Comparison of ENCODE assay signal across 12 cellular contexts in genomic region chr16:87836844-87837581, GRCh38. TPM values are rescaled to one million over a fixed set of nuclear protein-coding genes. Genes with fewer than 3 reads are reported as not detected.
A peak's percentile ranks its signal among the peaks of the same experiment; 100 is the strongest.
DNase-seq lines count a peak whose midpoint lies in the region; ATAC-seq and TF ChIP-seq lines count a peak whose summit lies in the region.
"Had no signal": no experiment of that assay in that cellular context is flagged by ENCODE, and none has a peak within 500 bp of the region (broad histone marks: within the 10 kb centered on the region; RNA-seq: fewer than 3 reads in every experiment).

No MANE protein-coding gene starts in this region.

- H3K4me3 ChIP-seq in HEK293 (ENCODE audit: low read depth, low read length) = no peak overlapping the region
- no peak overlapping the region for H3K4me3 ChIP-seq in gastroesophageal sphincter
- H3K4me3 ChIP-seq in osteoblast (ENCODE audit: insufficient read depth, low read length) = no peak overlapping the region

- ATAC-seq in gastroesophageal sphincter (peak; percentile 65), HG02973 (IDR thresholded peaks at IDR 0.05; ENCODE audit: unreplicated experiment) (no peak)
- ATAC-seq: WTC11 had no signal

- POLR2A ChIA-PET in HEK293 (lab: Yijun Ruan, JAX) = no interaction called here

- CTCF ChIA-PET in HEK293 (lab: Yijun Ruan, JAX) = interaction anchor here (1.7 kb wide), 1 partner anchor 13 kb away, joined by 12 read pairs; no protein-coding TSS in a partner anchor

- H3K4me1 ChIP-seq in HEK293 (ENCODE audit: control insufficient read depth, insufficient read depth, low read length) = no peaks in the 10 kb centered on the region
- H3K4me1 ChIP-seq in gastroesophageal sphincter = peaks cover 0 to 10% (median 0%) of the 10 kb centered on the region in 3 donors
- H3K4me1 ChIP-seq in osteoblast (ENCODE audit: insufficient read depth, low read length) = no peaks in the 10 kb centered on the region

- no peak overlapping the region for H2AFZ ChIP-seq in osteoblast (ENCODE audit: low read length)

- H3K36me3 ChIP-seq in HEK293 (ENCODE audit: control insufficient read depth in 2 of 2, insufficient read depth in 1 of 2, low read length in 2 of 2) (peaks cover 0 to 84% of the 10 kb centered on the region in 2 experiments; a peak in 2 of 3 replicates), gastroesophageal sphincter (peaks cover 0 to 88% of the 10 kb centered on the region in 2 donors), osteoblast (ENCODE audit: insufficient read depth, low read length) (peaks cover 93% of the 10 kb centered on the region)

- peaks cover 18% of the 10 kb centered on the region for H4K20me1 ChIP-seq in osteoblast (ENCODE audit: insufficient read depth, low read length)

- no peak for TF ChIP-seq EP300 in gastroesophageal sphincter (IDR thresholded peaks at IDR 0.05)

- H3K27me3 ChIP-seq in gastroesophageal sphincter (no peaks in the 10 kb centered on the region), osteoblast (ENCODE audit: insufficient read depth, low read length) (no peaks in the 10 kb centered on the region)

- no peak for DNase-seq in osteoblast (ENCODE audit: insufficient read length, low spot score, missing footprints)
- no peak for DNase-seq in RPMI8226
- no peak for DNase-seq in NCI-H345 (lab: John Stamatoyannopoulos, UW)
- DNase-seq in T1000 (lab: John Stamatoyannopoulos, UW) = no peak
- DNase-seq: Calu3, glutamatergic neuron, NCI-H446 had no signal

- peaks cover 19% of the 10 kb centered on the region for H3K79me2 ChIP-seq in osteoblast (ENCODE audit: insufficient read depth, low read length)

- WGBS in gastroesophageal sphincter (ENCODE audit: low coverage in 1 of 2), 2 donors = 40 to 91% methylated on average over 1 to 15 of the region's 17 CpGs

- TF ChIP-seq POLR2A in gastroesophageal sphincter (IDR thresholded peaks at IDR 0.05) = no peak

- H3K9me3 ChIP-seq in HEK293 (ENCODE audit: control insufficient read depth, insufficient read depth, low read depth, low read length) = no peaks in the 10 kb centered on the region
- H3K9me3 ChIP-seq in gastroesophageal sphincter = no peaks in the 10 kb centered on the region
- H3K9me3 ChIP-seq in osteoblast (ENCODE audit: low read depth, low read length) = no peaks in the 10 kb centered on the region

- TF ChIP-seq CTCF in HEK293 (tag by site-specific recombination; IDR thresholded peaks at IDR 0.05) (no peak), gastroesophageal sphincter (IDR thresholded peaks at IDR 0.05) (no peak), osteoblast (IDR thresholded peaks at IDR 0.05; ENCODE audit: extremely low read depth, low read depth, low read length) (no peak)

- H3K4me2 ChIP-seq in osteoblast (ENCODE audit: insufficient read depth, low read length) = no peak overlapping the region

- H3K27ac ChIP-seq in HEK293 (ENCODE audit: extremely low read depth, low read depth, low read length) (no peak overlapping the region), angular gyrus (ENCODE audit: low read depth, low read length) (peak overlapping the region; percentile 74), gastroesophageal sphincter (no peak overlapping the region), osteoblast (ENCODE audit: low read depth, low read length) (peak overlapping the region; percentile 42)

TF ChIP-seq in HEK293, 187 proteins besides CTCF, POLR2A, EP300 and RAD21 (continues in another document):
- TF ChIP-seq PRDM4 (tag by site-specific recombination; IDR thresholded peaks at IDR 0.05) (peak; percentile 71), ZNF169 (tag by site-specific recombination; IDR thresholded peaks at IDR 0.05) (no peak), HIC1 (tag by site-specific recombination; IDR thresholded peaks at IDR 0.05) (no peak), ZNF274 (IDR thresholded peaks at IDR 0.05; ENCODE audit: low read length) (no peak), ZNF274 (tag by site-specific recombination; IDR thresholded peaks at IDR 0.05; ENCODE audit: borderline replicate concordance) (no peak), ZNF292 (tag by site-specific recombination; IDR thresholded peaks at IDR 0.05; ENCODE audit: borderline replicate concordance, low read depth) (no peak), ZNF664 (tag by site-specific recombination; IDR thresholded peaks at IDR 0.05) (no peak), YY1 (tag by site-specific recombination; IDR thresholded peaks at IDR 0.05) (no peak), WT1 (tag by site-specific recombination; IDR thresholded peaks at IDR 0.05) (no peak), ZNF174 (tag by site-specific recombination; IDR thresholded peaks at IDR 0.05) (no peak), ZNF48 (tag by site-specific recombination; IDR thresholded peaks at IDR 0.05) (no peak), ZNF112 (tag by site-specific recombination; IDR thresholded peaks at IDR 0.05) (no peak), ZNF398 (tag by site-specific recombination; IDR thresholded peaks at IDR 0.05) (peak; percentile 77), ZNF621 (tag by site-specific recombination; IDR thresholded peaks at IDR 0.05) (no peak), ZBTB49 (tag by site-specific recombination; IDR thresholded peaks at IDR 0.05; ENCODE audit: low read depth) (no peak), ZNF155 (tag by site-specific recombination; IDR thresholded peaks at IDR 0.05) (no peak), ZSCAN30 (tag by site-specific recombination; IDR thresholded peaks at IDR 0.05) (no peak), SETDB1 (IDR thresholded peaks at IDR 0.05; ENCODE audit: insufficient read length, low read length) (no peak), ZNF426 (tag by site-specific recombination; IDR thresholded peaks at IDR 0.05) (no peak)

RNA-seq across cellular contexts. Expression of gene SLC7A5, which starts 32.3 kb away (rescaled TPM):
- total RNA-seq in gastroesophageal sphincter (10 to 100 TPM in 1 of 4 donors, 1 to 10 TPM in 3; 3.1 to 10.4 (median 6.0) TPM), osteoblast (60.4 and 90.8 TPM in 2 replicates)

Comparison
In these comparisons a context has a peak if more than half of its experiments do, and no peak if none do; other contexts are left out.
1. H3K27ac ChIP-seq: peak in angular gyrus (single experiment) and osteoblast (single experiment); none in HEK293 (single experiment) and gastroesophageal sphincter (0 of 4).